Comparison of ENCODE assay signal across 20 cellular contexts in the genomic region with DNA sequence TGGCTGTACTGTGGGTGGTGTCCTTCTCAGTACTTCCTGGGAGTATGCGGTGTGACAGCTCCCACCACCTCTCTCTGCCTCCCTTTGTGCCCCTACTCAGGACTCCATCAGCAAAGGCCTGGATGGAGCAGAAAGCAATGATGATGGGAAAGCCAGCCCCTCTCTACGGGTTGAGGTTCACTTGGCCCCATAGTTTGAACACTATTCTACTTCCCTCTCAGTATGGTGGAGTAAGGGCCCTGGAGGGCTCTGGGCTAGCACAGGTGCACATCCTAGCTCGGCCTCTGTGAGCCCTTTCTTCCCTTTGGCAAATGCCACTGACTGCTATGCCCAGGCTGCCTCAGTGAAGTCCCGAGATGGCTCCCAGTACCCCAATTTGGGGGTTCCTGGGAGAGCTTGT.
"Had no signal": no experiment of that assay in that cellular context is flagged by ENCODE, and none has a peak within 500 bp of the region (broad histone marks: within the 10 kb centered on the region; RNA-seq: fewer than 3 reads in every experiment).

No MANE protein-coding gene starts in this region.

- ATAC-seq: stimulated activated effector memory CD8-positive, alpha-beta T cell treated with anti-CD3 and anti-CD28 coated beads, Interleukin-12 subunit alpha, Interleukin-12 subunit beta, amount 100 ng/mL, for 72 hours had no signal

- H3K27ac ChIP-seq: neural progenitor cell, ovary, parathyroid adenoma, psoas muscle, right lobe of liver, thoracic aorta, thyroid gland, upper lobe of left lung, vagina had no signal

- DNase-seq: natural killer cell; occipital lobe; ovary; psoas muscle; right cardiac atrium; right lobe of liver; sigmoid colon; stimulated activated CD4-positive, alpha-beta T cell treated with anti-CD3 and anti-CD28 coated beads, Interleukin-15, amount 100 ng/mL, for 24 hours; stimulated activated CD4-positive, alpha-beta T cell treated with anti-CD3 and anti-CD28 coated beads, Interleukin-2, amount 100 ng/mL, for 24 hours; stimulated activated CD4-positive, alpha-beta T cell treated with anti-CD3 and anti-CD28 coated beads, Interleukin-2, amount 100 ng/mL, for 48 hours; stimulated activated naive B cell treated with anti-CD40 and anti-IgM and Interleukin-4, amounts not matched to agents 10 μg/mL and 1 μg/mL and 100 μg/mL, for 72 hours; stimulated activated naive CD4-positive, alpha-beta T cell treated with Interleukin-2 at 50 U/mL for 16 hours; stomach; thyroid gland; upper lobe of left lung had no signal
